In genomic region chr9:110258671-110259070, GRCh38 we compare ENCODE assay signal across 24 cellular contexts. TPM values are rescaled to one million over a fixed set of nuclear protein-coding genes. Genes with fewer than 3 reads are reported as not detected.
DNase-seq lines count a peak whose midpoint lies in the region; FAIRE-seq and TF ChIP-seq lines count a peak whose summit lies in the region.
"Had no signal": no experiment of that assay in that cellular context is flagged by ENCODE, and none has a peak within 500 bp of the region (broad histone marks: within the 10 kb centered on the region; RNA-seq: fewer than 3 reads in every experiment).

No MANE protein-coding gene starts in this region.

- no peaks in the 10 kb centered on the region for H3K9me3 Mint-ChIP-seq in CD4-positive, alpha-beta memory T cell
- H3K9me3 Mint-ChIP-seq: central memory CD8-positive, alpha-beta T cell; effector memory CD8-positive, alpha-beta T cell; immature natural killer cell had no signal

- no peaks in the 10 kb centered on the region for H3K9me3 ChIP-seq in mucosa of rectum (ENCODE audit: control insufficient read depth in 2 of 2, low read length in 2 of 2)
- H3K9me3 ChIP-seq in CD4-positive, alpha-beta memory T cell (ENCODE audit: control insufficient read depth in 1 of 2, low read length in 2 of 2), result no peaks in the 10 kb centered on the region
- H3K9me3 ChIP-seq: heart left ventricle, prostate gland, tibial artery had no signal

- no peaks in the 10 kb centered on the region for H3K27me3 ChIP-seq in mucosa of rectum (ENCODE audit: control insufficient read depth in 2 of 2, insufficient read depth in 2 of 2, low read length in 2 of 2)
- H3K27me3 ChIP-seq in CD4-positive, alpha-beta memory T cell (ENCODE audit: insufficient read depth, low read length), result no peaks in the 10 kb centered on the region
- H3K27me3 ChIP-seq: heart left ventricle, tibial artery had no signal

- H3K27me3 Mint-ChIP-seq in CD4-positive, alpha-beta memory T cell, result no peaks in the 10 kb centered on the region
- H3K27me3 Mint-ChIP-seq: central memory CD8-positive, alpha-beta T cell had no signal

- peak overlapping the region in 1 of 8 donors; percentile 21 for H3K4me3 Mint-ChIP-seq in CD4-positive, alpha-beta memory T cell

- peak overlapping the region; percentile 90 for H3K4me3 ChIP-seq in GM12865 (ENCODE audit: low read depth, low read length)
- no peak overlapping the region for H3K4me3 ChIP-seq in mucosa of rectum (ENCODE audit: low read length in 2 of 2)
- H3K4me3 ChIP-seq in CD4-positive, alpha-beta memory T cell (ENCODE audit: low read length in 2 of 2), result no peak overlapping the region
- H3K4me3 ChIP-seq: heart left ventricle, lung, prostate gland, skin epidermis, tibial artery had no signal

- H3K4me1 ChIP-seq in mucosa of rectum (ENCODE audit: control insufficient read depth in 2 of 2, insufficient read depth in 2 of 2, low read length in 2 of 2), result peaks cover 34 to 45% of the 10 kb centered on the region in 2 donors
- H3K4me1 ChIP-seq in CD4-positive, alpha-beta memory T cell (ENCODE audit: insufficient read depth, low read length), result peaks cover 24% of the 10 kb centered on the region
- H3K4me1 ChIP-seq: prostate gland had no signal

- no peak for TF ChIP-seq CTCF in GM12865 (IDR thresholded peaks at IDR 0.05; ENCODE audit: insufficient read depth, low read depth, low read length, missing control alignments)

- FAIRE-seq in RCC 7860 (lab: Jason Lieb, UNC), result no peak

- peak overlapping the region; percentile 82 to 96 for H3K27ac ChIP-seq in mucosa of rectum (ENCODE audit: low read depth in 2 of 2, low read length in 2 of 2)
- no peak overlapping the region for H3K27ac ChIP-seq in CD4-positive, alpha-beta memory T cell (ENCODE audit: low read depth, low read length)
- H3K27ac ChIP-seq: prostate gland, tibial artery had no signal

- POLR2A ChIA-PET in CD4-positive, alpha-beta memory T cell (lab: Charles Lee; ENCODE audit: partially characterized antibody), result no interaction called here

- DNase-seq in CD1c-positive myeloid dendritic cell (ENCODE audit: extremely low spot score), result peak; percentile 86
- peak; percentile 56 for DNase-seq in GM12865 (ENCODE audit: low read depth)
- DNase-seq in MV-4-11 (lab: John Stamatoyannopoulos, UW), result peak; percentile 14
- no peak for DNase-seq in HuH-7 (ENCODE audit: low spot score)
- DNase-seq in kidney tubule cell (ENCODE audit: low spot score), result no peak
- DNase-seq in RCC 7860 (ENCODE audit: low spot score), result no peak
- no peak for DNase-seq in CD4-positive, alpha-beta memory T cell
- DNase-seq: activated T-cell treated with anti-CD3 and anti-CD28 coated beads for 4 hours; amygdala; effector memory CD8-positive, alpha-beta T cell; heart left ventricle; immature natural killer cell; naive thymus-derived CD4-positive, alpha-beta T cell; NCI-H2081; NCI-H524 treated with DMSO at 0.1 percent for 48 hours; T-helper 9 cell; tibial artery had no signal

- H3K27ac Mint-ChIP-seq in CD4-positive, alpha-beta memory T cell, result peak overlapping the region in 2 of 7 donors; percentile 48 to 54
- H3K27ac Mint-ChIP-seq: immature natural killer cell had no signal

- peaks cover 0 to 11% of the 10 kb centered on the region in 2 donors for H3K36me3 Mint-ChIP-seq in CD4-positive, alpha-beta memory T cell
- H3K36me3 Mint-ChIP-seq: immature natural killer cell had no signal

- H3K4me1 Mint-ChIP-seq in CD4-positive, alpha-beta memory T cell, result peaks cover 17 to 32% (median 23%) of the 10 kb centered on the region in 4 donors

- intact Hi-C loops in CD4-positive, alpha-beta memory T cell (cut with micrococcal nuclease), result loop anchor here (5.0 to 10.0 kb wide), 2 partner anchors 104 to 1224 kb away; partner anchors contain the start of gene ECPAS

- no peaks in the 10 kb centered on the region for H3K36me3 ChIP-seq in mucosa of rectum (ENCODE audit: control insufficient read depth in 2 of 2, insufficient read depth in 2 of 2, low read length in 2 of 2)
- no peaks in the 10 kb centered on the region for H3K36me3 ChIP-seq in CD4-positive, alpha-beta memory T cell (ENCODE audit: insufficient read depth, low read length)
- H3K36me3 ChIP-seq: heart left ventricle, prostate gland, tibial artery had no signal

- H3K9ac ChIP-seq in mucosa of rectum (ENCODE audit: low read depth in 1 of 2, low read length in 2 of 2), result peak overlapping the region in 1 of 2 donors; percentile 28

- CTCF ChIA-PET in CD4-positive, alpha-beta memory T cell (lab: Charles Lee; ENCODE audit: partially characterized antibody), result no interaction called here

RNA-seq across cellular contexts. Expression of gene TXN, which starts 2.4 kb away (rescaled TPM):
- 10 to 100 TPM; 45.6 to 47.9 TPM for total RNA-seq in CD4-positive, alpha-beta memory T cell
- 100 to 1,000 TPM; 196 to 267 TPM for polyA plus RNA-seq in CD4-positive, alpha-beta memory T cell

RNA-seq across cellular contexts. Expression of gene C9orf152, which starts 50.7 kb away (rescaled TPM):
- not detected for total RNA-seq in CD4-positive, alpha-beta memory T cell
- polyA plus RNA-seq in CD4-positive, alpha-beta memory T cell, result not detected
- total RNA-seq: heart left ventricle; naive thymus-derived CD4-positive, alpha-beta T cell; SK-MEL-5 had no signal
- polyA plus RNA-seq: fibroblast of lung; heart left ventricle; immature natural killer cell; naive thymus-derived CD4-positive, alpha-beta T cell had no signal

Comparison
In these comparisons a context has a peak if more than half of its experiments do, and no peak if none do; other contexts are left out.
1. DNase-seq: peak in CD1c-positive myeloid dendritic cell (single experiment), GM12865 (single experiment) and MV-4-11 (single experiment); none in HuH-7 (single experiment), kidney tubule cell (single experiment), RCC 7860 (single experiment) and CD4-positive, alpha-beta memory T cell (0 of 5).